Comparison of ENCODE assay signal across 17 cellular contexts in the genomic region with DNA sequence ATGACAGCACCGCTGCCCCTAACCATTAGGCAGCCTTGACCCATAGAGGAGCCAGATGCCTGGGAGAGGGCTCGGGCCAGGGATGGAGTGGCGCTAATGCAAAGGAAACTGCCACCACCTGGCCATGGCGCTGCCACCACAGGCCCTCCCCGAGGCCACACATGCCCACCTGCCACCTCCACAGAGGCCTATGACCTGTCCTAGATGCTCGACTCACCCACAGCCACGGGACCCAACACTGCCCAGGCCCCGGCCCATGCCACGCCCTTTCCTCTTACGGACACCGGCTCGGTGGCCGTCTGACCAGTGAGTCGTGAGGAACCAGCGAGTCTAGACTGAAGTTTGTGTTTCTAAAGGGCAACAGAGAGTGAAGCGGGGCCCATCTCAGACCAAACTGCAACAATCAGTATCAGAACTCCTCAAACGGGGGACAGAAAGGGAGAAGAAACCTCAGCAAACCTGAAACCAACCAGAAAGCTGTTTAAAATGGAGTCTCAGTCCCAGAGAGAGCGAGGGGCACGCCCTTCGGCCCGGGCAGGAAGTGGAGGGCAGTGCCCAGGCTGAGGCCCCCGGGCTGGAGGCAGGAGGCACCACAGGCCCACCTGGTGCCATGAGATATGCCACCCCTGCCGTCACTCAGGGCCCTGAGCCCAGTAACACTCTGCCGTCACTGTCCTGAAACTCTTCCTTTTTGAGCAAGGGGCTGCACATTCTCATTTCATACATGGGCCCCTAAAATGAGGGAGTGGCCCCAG. TPM values are rescaled to one million over a fixed set of nuclear protein-coding genes. Genes with fewer than 3 reads are reported as not detected.
DNase-seq lines count a peak whose midpoint lies in the region; ATAC-seq and TF ChIP-seq lines count a peak whose summit lies in the region.
"Had no signal": no experiment of that assay in that cellular context is flagged by ENCODE, and none has a peak within 500 bp of the region (broad histone marks: within the 10 kb centered on the region; RNA-seq: fewer than 3 reads in every experiment).

No MANE protein-coding gene starts in this region.

- H3K36me3 Mint-ChIP-seq in activated naive CD4-positive, alpha-beta T cell treated with anti-CD3 and anti-CD28 coated beads, Interleukin-2, amount 50 U/mL, for 72 hours = no peaks in the 10 kb centered on the region

- H3K27ac Mint-ChIP-seq in activated naive CD4-positive, alpha-beta T cell treated with anti-CD3 and anti-CD28 coated beads, Interleukin-2, amount 50 U/mL, for 72 hours = no peak overlapping the region
- H3K27ac Mint-ChIP-seq: activated T-helper 1 cell treated with anti-CD3 and anti-CD28 coated beads, Interleukin-12 subunit alpha, Interleukin-12 subunit beta, Interleukin-2, Interleukin-4 antibody, amounts not matched to agents 30 ng/mL and 10 ng/mL and 1 ng/mL, durations not matched to agents 14 hours and 24 hours and 36 hours had no signal

- ATAC-seq in Right ventricle myocardium inferior (no peak), left cardiac atrium (peak in 1 of 2 donors; percentile 1), psoas muscle (no peak), HG03045 (IDR thresholded peaks at IDR 0.05; ENCODE audit: unreplicated experiment) (no peak)
- ATAC-seq in activated naive CD4-positive, alpha-beta T cell treated with anti-CD3 and anti-CD28 coated beads, Interleukin-2, amount 50 U/mL, for 72 hours = no peak

- no peak for TF ChIP-seq CTCF in psoas muscle (IDR thresholded peaks at IDR 0.05)

- no peaks in the 10 kb centered on the region for H3K9me3 Mint-ChIP-seq in activated naive CD4-positive, alpha-beta T cell treated with anti-CD3 and anti-CD28 coated beads, Interleukin-2, amount 50 U/mL, for 72 hours
- H3K9me3 Mint-ChIP-seq: activated T-helper 1 cell treated with anti-CD3 and anti-CD28 coated beads, Interleukin-12 subunit alpha, Interleukin-12 subunit beta, Interleukin-2, Interleukin-4 antibody, amounts not matched to agents 30 ng/mL and 10 ng/mL and 1 ng/mL, durations not matched to agents 14 hours and 24 hours and 36 hours had no signal

- WGBS in psoas muscle, 3 donors = 73 to 81% (median 76%) methylated on average over 24 of the region's 24 CpGs

- intact Hi-C loops in Right ventricle myocardium inferior (cut with DNase I) = no loop called here
- intact Hi-C loops in cardiac septum (cut with DNase I) = loop anchor here (5.0 kb wide), 1 partner anchor 36 kb away; no protein-coding TSS in a partner anchor
- intact Hi-C loops in left cardiac atrium (cut with DNase I) = no loop called here
- intact Hi-C loops in psoas muscle (cut with DNase I) = loop anchor here in 1 of 2 donors (5.0 kb wide), 1 partner anchor 51 kb away; no protein-coding TSS in a partner anchor

- no peaks in the 10 kb centered on the region for H3K36me3 ChIP-seq in psoas muscle (ENCODE audit: insufficient read depth in 1 of 2, low read depth in 1 of 2)
- H3K36me3 ChIP-seq: right lobe of liver had no signal

- no peaks in the 10 kb centered on the region for H3K27me3 ChIP-seq in psoas muscle (ENCODE audit: insufficient read depth in 3 of 3, low read length in 2 of 3)
- H3K27me3 ChIP-seq: right lobe of liver had no signal

- H3K27ac ChIP-seq in psoas muscle = peak overlapping the region; percentile 50
- H3K27ac ChIP-seq: right lobe of liver had no signal

- in situ Hi-C loops in ACHN (cut with HindIII; ENCODE audit: low pct_ligation_motif_present, low pct_unique_long_range_greater_than_20kb, low sequenced_read_pairs) = no loop called here

- no peak overlapping the region for H3K4me3 ChIP-seq in psoas muscle
- H3K4me3 ChIP-seq: right lobe of liver had no signal

- no peaks in the 10 kb centered on the region for H3K9me3 ChIP-seq in psoas muscle
- H3K9me3 ChIP-seq: right lobe of liver had no signal

- peaks cover 16% of the 10 kb centered on the region for H3K4me1 ChIP-seq in psoas muscle

- DNase-seq in Right ventricle myocardium inferior (ENCODE audit: missing footprints) = peak; percentile 70
- no peak for DNase-seq in cardiac septum (ENCODE audit: low spot score)
- DNase-seq in left cardiac atrium = peak; percentile 27
- DNase-seq in psoas muscle = peak; percentile 15 to 52
- DNase-seq in NCI-H82 (lab: John Stamatoyannopoulos, UW) = no peak
- no peak for DNase-seq in activated naive CD4-positive, alpha-beta T cell treated with anti-CD3 and anti-CD28 coated beads, Interleukin-2, amount 50 U/mL, for 72 hours (ENCODE audit: low spot score in 2 of 2)
- DNase-seq in ACHN = no peak
- DNase-seq: activated CD4-positive, alpha-beta T cell treated with anti-CD3 and anti-CD28 coated beads for 4 hours; Calu3; NCI-H1092 treated with DMSO at 0.1 percent for 48 hours; stimulated activated naive CD4-positive, alpha-beta T cell treated with Interleukin-2 at 50 U/mL for 16 hours had no signal

RNA-seq across cellular contexts. Expression of a gene that starts 0.7 kb away (rescaled TPM):
- total RNA-seq in Right ventricle myocardium inferior = 0.16 TPM
- 0.19 TPM for total RNA-seq in cardiac septum
- total RNA-seq in left cardiac atrium = under 1 TPM in 1 of 2 donors, not detected in 1; 0.24 TPM
- total RNA-seq in psoas muscle = under 1 TPM in 1 of 4 donors, not detected in 3; 0.17 TPM
- under 1 TPM; 0.14 to 0.35 (median 0.21) TPM for polyA plus RNA-seq in psoas muscle
- total RNA-seq in activated naive CD4-positive, alpha-beta T cell treated with anti-CD3 and anti-CD28 coated beads, Interleukin-2, amount 50 U/mL, for 72 hours = not detected
- total RNA-seq: activated T-helper 1 cell treated with anti-CD3 and anti-CD28 coated beads, Interleukin-12 subunit alpha, Interleukin-12 subunit beta, Interleukin-2, Interleukin-4 antibody, amounts not matched to agents 30 ng/mL and 10 ng/mL and 1 ng/mL, durations not matched to agents 14 hours and 24 hours and 36 hours; Calu3; fibroblast of villous mesenchyme; myocyte; right lobe of liver; T-helper 1 cell treated with Interleukin-12 subunit alpha and Interleukin-12 subunit beta and Interleukin-4 antibody, amounts not matched to agents 30 ng/mL and 1 ng/mL, for 36 hours had no signal

RNA-seq across cellular contexts. Expression of a gene that starts 28.7 kb away (rescaled TPM):
- total RNA-seq in Right ventricle myocardium inferior (260 TPM), cardiac septum (207 TPM), left cardiac atrium (100 to 1,000 TPM; 157 to 204 TPM), psoas muscle (10 to 100 TPM in 3 of 4 donors, 1 to 10 TPM in 1; 9.3 to 31.8 (median 20.5) TPM)
- polyA plus RNA-seq in psoas muscle = 10 to 100 TPM; 12.1 to 16.4 (median 12.9) TPM
- total RNA-seq in activated naive CD4-positive, alpha-beta T cell treated with anti-CD3 and anti-CD28 coated beads, Interleukin-2, amount 50 U/mL, for 72 hours = 10 to 100 TPM in 1 of 2 donors, 1 to 10 TPM in 1; 8.1 to 15.5 TPM

RNA-seq across cellular contexts. Expression of a gene that starts 54.6 kb away (rescaled TPM):
- total RNA-seq in Right ventricle myocardium inferior = 3.1 TPM
- 3.1 TPM for total RNA-seq in cardiac septum
- 1 to 10 TPM; 3.3 to 4.7 TPM for total RNA-seq in left cardiac atrium
- total RNA-seq in psoas muscle = 1 to 10 TPM; 1.6 to 3.7 (median 2.1) TPM
- polyA plus RNA-seq in psoas muscle = 1 to 10 TPM; 1.5 to 4.1 (median 2.5) TPM
- total RNA-seq in activated naive CD4-positive, alpha-beta T cell treated with anti-CD3 and anti-CD28 coated beads, Interleukin-2, amount 50 U/mL, for 72 hours = 1 to 10 TPM; 2.6 to 3.5 TPM

Comparison
In these comparisons a context has a peak if more than half of its experiments do, and no peak if none do; other contexts are left out.
1. DNase-seq: peak in Right ventricle myocardium inferior (single experiment), left cardiac atrium (single experiment) and psoas muscle (2 of 2); none in cardiac septum (single experiment), NCI-H82 (single experiment), activated naive CD4-positive, alpha-beta T cell treated with anti-CD3 and anti-CD28 coated beads, Interleukin-2, amount 50 U/mL, for 72 hours (0 of 2) and ACHN (single experiment).